In the genomic region with DNA sequence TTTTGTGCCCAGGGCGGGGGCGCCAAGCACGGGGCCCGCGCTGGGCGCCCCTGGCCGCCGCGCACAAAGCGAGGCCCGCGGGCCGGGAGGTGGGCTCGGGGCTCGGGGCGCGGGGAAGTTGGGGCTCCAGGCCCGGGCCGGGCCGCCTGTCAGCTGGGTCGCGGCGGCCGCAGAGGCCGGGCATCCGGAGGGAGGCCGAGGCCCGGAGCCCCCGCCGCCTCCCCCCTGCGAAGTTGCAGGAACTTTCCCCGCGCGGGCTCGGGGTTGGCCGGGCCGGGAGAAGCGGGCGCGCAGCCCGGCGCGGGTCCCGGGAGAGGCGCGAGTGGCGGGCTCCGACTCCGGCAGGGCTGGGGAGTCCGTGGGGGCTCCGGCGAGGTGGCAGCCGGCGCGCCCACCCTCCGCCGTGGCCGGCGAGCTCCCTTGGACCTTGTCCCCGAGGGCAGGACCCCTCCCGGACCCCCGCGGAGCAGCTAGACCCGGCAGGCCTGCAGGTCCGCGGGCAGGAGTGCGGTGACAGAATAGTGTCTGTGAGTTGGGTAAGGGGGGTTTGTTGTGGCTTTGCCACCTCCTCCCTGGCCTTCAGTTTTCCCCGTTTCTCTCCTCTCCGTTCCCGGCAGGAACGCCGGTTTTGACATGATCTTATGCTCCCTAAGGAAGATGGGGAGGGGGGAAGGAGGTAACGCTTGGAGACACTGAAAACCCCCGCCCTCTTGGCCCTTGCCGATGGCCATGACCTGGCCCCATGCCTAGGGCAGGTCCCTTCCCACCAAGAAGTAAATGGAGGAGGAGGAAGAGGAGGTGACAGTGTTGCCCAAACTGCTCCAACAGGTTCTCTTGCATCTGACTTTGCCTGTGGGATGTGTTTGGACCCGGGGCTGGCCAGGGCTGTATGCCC, we compare ENCODE assay signal across 8 cellular contexts. TPM values are rescaled to one million over a fixed set of nuclear protein-coding genes. Genes with fewer than 3 reads are reported as not detected.
DNase-seq lines count a peak whose midpoint lies in the region; ATAC-seq and TF ChIP-seq lines count a peak whose summit lies in the region.

No MANE protein-coding gene starts in this region.

- H2BK5ac ChIP-seq in trophoblast cell (ENCODE audit: low read depth, low read length, poor library complexity), result peak overlapping the region; percentile 13

- peak overlapping the region; percentile 74 for H3K9ac ChIP-seq in trophoblast cell (ENCODE audit: low read length)

- peak overlapping the region; percentile 30 for H2BK120ac ChIP-seq in trophoblast cell (ENCODE audit: insufficient read depth, low read length, poor library complexity)

- peaks cover 37% of the 10 kb centered on the region for H3K4me1 Mint-ChIP-seq in activated CD4-positive, alpha-beta T cell treated with anti-CD3 and anti-CD28 coated beads for 36 hours
- H3K4me1 Mint-ChIP-seq in activated T-helper 2 cell treated with anti-CD3 and anti-CD28 coated beads, Interferon-gamma antibody, Interleukin-2, Interleukin-4, amounts not matched to agents 10 μg/mL and 5 μg/mL and 100 μg/mL, durations not matched to agents 14 hours and 24 hours and 36 hours (ENCODE audit: low read depth), result peaks cover 25% of the 10 kb centered on the region
- H3K4me1 Mint-ChIP-seq in glutamatergic neuron (ENCODE audit: low read depth, unreplicated experiment), result peaks cover 14% of the 10 kb centered on the region

- H3K9me3 Mint-ChIP-seq in activated CD4-positive, alpha-beta T cell treated with anti-CD3 and anti-CD28 coated beads for 36 hours (ENCODE audit: low read depth), result no peaks in the 10 kb centered on the region
- H3K9me3 Mint-ChIP-seq in activated T-helper 2 cell treated with anti-CD3 and anti-CD28 coated beads, Interferon-gamma antibody, Interleukin-2, Interleukin-4, amounts not matched to agents 10 μg/mL and 5 μg/mL and 100 μg/mL, durations not matched to agents 14 hours and 24 hours and 36 hours, result no peaks in the 10 kb centered on the region
- H3K9me3 Mint-ChIP-seq in glutamatergic neuron (ENCODE audit: unreplicated experiment), result peaks cover 8% of the 10 kb centered on the region

- POLR2A ChIA-PET in activated CD4-positive, alpha-beta T cell treated with anti-CD3 and anti-CD28 coated beads for 36 hours (lab: Charles Lee), result interaction anchor here (0.6 kb wide), 1 partner anchor 605 kb away, joined by 3 read pairs; no protein-coding TSS in a partner anchor

- no peak for TF ChIP-seq CTCF in glutamatergic neuron (IDR thresholded peaks at IDR 0.05; ENCODE audit: partially characterized antibody, unreplicated experiment)

- H3K36me3 Mint-ChIP-seq in activated CD4-positive, alpha-beta T cell treated with anti-CD3 and anti-CD28 coated beads for 36 hours (ENCODE audit: low read depth), result no peaks in the 10 kb centered on the region
- peaks cover 12% of the 10 kb centered on the region for H3K36me3 Mint-ChIP-seq in activated T-helper 2 cell treated with anti-CD3 and anti-CD28 coated beads, Interferon-gamma antibody, Interleukin-2, Interleukin-4, amounts not matched to agents 10 μg/mL and 5 μg/mL and 100 μg/mL, durations not matched to agents 14 hours and 24 hours and 36 hours (ENCODE audit: low read depth)
- H3K36me3 Mint-ChIP-seq in glutamatergic neuron (ENCODE audit: unreplicated experiment), result no peaks in the 10 kb centered on the region

- peak; percentile 37 for DNase-seq in activated CD4-positive, alpha-beta T cell treated with anti-CD3 and anti-CD28 coated beads for 36 hours
- no peak for DNase-seq in activated CD4-positive, alpha-beta T cell treated with anti-CD3 and anti-CD28 coated beads for 1 hour
- DNase-seq in HK-2 (ENCODE audit: unreplicated experiment) (peak; percentile 32), glutamatergic neuron (no peak), trophoblast cell (peak; percentile 67 to 78), COLO829 (ENCODE audit: low spot score) (no peak), HuH-7 (ENCODE audit: low spot score) (no peak)
- DNase-seq in activated T-helper 2 cell treated with anti-CD3 and anti-CD28 coated beads, Interferon-gamma antibody, Interleukin-2, Interleukin-4, amounts not matched to agents 10 μg/mL and 5 μg/mL and 100 μg/mL, durations not matched to agents 14 hours and 24 hours and 36 hours (ENCODE audit: low spot score), result no peak

- H4K12ac ChIP-seq in trophoblast cell (ENCODE audit: low read depth, low read length), result peak overlapping the region; percentile 37

- H3K27ac ChIP-seq in trophoblast cell (ENCODE audit: low read depth, low read length), result no peak overlapping the region

- H3K79me1 ChIP-seq in trophoblast cell (ENCODE audit: low read length), result peaks cover 16% of the 10 kb centered on the region

- WGBS in trophoblast cell (ENCODE audit: extremely low coverage, insufficient coverage, insufficient read length), result no CpG with 5 or more reads among the region's 76 CpGs

- peak overlapping the region; percentile 85 for H3K27ac Mint-ChIP-seq in activated CD4-positive, alpha-beta T cell treated with anti-CD3 and anti-CD28 coated beads for 36 hours
- peak overlapping the region; percentile 80 for H3K27ac Mint-ChIP-seq in activated T-helper 2 cell treated with anti-CD3 and anti-CD28 coated beads, Interferon-gamma antibody, Interleukin-2, Interleukin-4, amounts not matched to agents 10 μg/mL and 5 μg/mL and 100 μg/mL, durations not matched to agents 14 hours and 24 hours and 36 hours
- peak overlapping the region; percentile 59 for H3K27ac Mint-ChIP-seq in glutamatergic neuron (ENCODE audit: unreplicated experiment)

- H3K79me2 ChIP-seq in trophoblast cell (ENCODE audit: control insufficient read depth, insufficient read depth, low read length, poor library complexity), result peaks cover 23% of the 10 kb centered on the region

- peak overlapping the region; percentile 75 for H3K4me3 ChIP-seq in trophoblast cell (ENCODE audit: low read depth, low read length)

- H2BK12ac ChIP-seq in trophoblast cell (ENCODE audit: low read length), result no peak overlapping the region

- peak overlapping the region; percentile 97 for H3K4me2 ChIP-seq in trophoblast cell (ENCODE audit: low read length)

- intact Hi-C loops in activated CD4-positive, alpha-beta T cell treated with anti-CD3 and anti-CD28 coated beads for 36 hours (cut with DNase I, micrococcal nuclease), result loop anchor here in 1 of 2 experiments (5.0 to 10.0 kb wide), 2 partner anchors 1148 to 1460 kb away; a partner anchor contains a TSS
- intact Hi-C loops in activated T-helper 2 cell treated with anti-CD3 and anti-CD28 coated beads, Interferon-gamma antibody, Interleukin-2, Interleukin-4, amounts not matched to agents 10 μg/mL and 5 μg/mL and 100 μg/mL, durations not matched to agents 14 hours and 24 hours and 36 hours (cut with micrococcal nuclease), result loop anchor here (10.0 kb wide), 1 partner anchor 588 kb away; no protein-coding TSS in a partner anchor

- H3K36me3 ChIP-seq in trophoblast cell (ENCODE audit: control insufficient read depth in 1 of 2, insufficient read depth in 2 of 2, low read length in 2 of 2), result peaks cover 0 to 2% of the 10 kb centered on the region in 2 experiments

- H2AK5ac ChIP-seq in trophoblast cell (ENCODE audit: low read length), result no peak overlapping the region

- H3K27me3 ChIP-seq in trophoblast cell (ENCODE audit: insufficient read depth, low read length), result no peaks in the 10 kb centered on the region

- no peaks in the 10 kb centered on the region for H3K27me3 Mint-ChIP-seq in activated CD4-positive, alpha-beta T cell treated with anti-CD3 and anti-CD28 coated beads for 36 hours
- no peaks in the 10 kb centered on the region for H3K27me3 Mint-ChIP-seq in activated T-helper 2 cell treated with anti-CD3 and anti-CD28 coated beads, Interferon-gamma antibody, Interleukin-2, Interleukin-4, amounts not matched to agents 10 μg/mL and 5 μg/mL and 100 μg/mL, durations not matched to agents 14 hours and 24 hours and 36 hours (ENCODE audit: low read depth)
- peaks cover 3% of the 10 kb centered on the region for H3K27me3 Mint-ChIP-seq in glutamatergic neuron (ENCODE audit: unreplicated experiment)

- peak; percentile 9 for ATAC-seq in activated CD4-positive, alpha-beta T cell treated with anti-CD3 and anti-CD28 coated beads for 36 hours

- H3K14ac ChIP-seq in trophoblast cell (ENCODE audit: low read length), result peak overlapping the region; percentile 61

- peak overlapping the region; percentile 8 for H2AFZ ChIP-seq in trophoblast cell (ENCODE audit: insufficient read depth, low read length, poor library complexity)

- H3K23ac ChIP-seq in trophoblast cell (ENCODE audit: low read length), result peak overlapping the region; percentile 11

- peak overlapping the region; percentile 93 for H3K18ac ChIP-seq in trophoblast cell (ENCODE audit: low read length)

- no peaks in the 10 kb centered on the region for H3K9me3 ChIP-seq in trophoblast cell (ENCODE audit: insufficient read depth, low read depth, low read length)

- CTCF ChIA-PET in activated CD4-positive, alpha-beta T cell treated with anti-CD3 and anti-CD28 coated beads for 36 hours (lab: Charles Lee), result interaction anchor here (0.7 kb wide), 1 partner anchor 1009 kb away, joined by 4 read pairs; no protein-coding TSS in a partner anchor

- peaks cover 24 to 29% of the 10 kb centered on the region in 2 experiments for H3K4me1 ChIP-seq in trophoblast cell (ENCODE audit: control insufficient read depth in 1 of 2, insufficient read depth in 2 of 2, low read length in 2 of 2)

- H4K91ac ChIP-seq in trophoblast cell (ENCODE audit: low read depth, low read length), result peak overlapping the region; percentile 70

- H3K4ac ChIP-seq in trophoblast cell (ENCODE audit: low read depth, low read length), result peak overlapping the region; percentile 49

- H3K4me3 Mint-ChIP-seq in activated CD4-positive, alpha-beta T cell treated with anti-CD3 and anti-CD28 coated beads for 36 hours, result peak overlapping the region; percentile 82
- H3K4me3 Mint-ChIP-seq in activated T-helper 2 cell treated with anti-CD3 and anti-CD28 coated beads, Interferon-gamma antibody, Interleukin-2, Interleukin-4, amounts not matched to agents 10 μg/mL and 5 μg/mL and 100 μg/mL, durations not matched to agents 14 hours and 24 hours and 36 hours (ENCODE audit: low read depth), result peak overlapping the region; percentile 86
- peak overlapping the region; percentile 88 for H3K4me3 Mint-ChIP-seq in glutamatergic neuron (ENCODE audit: unreplicated experiment)

- peak overlapping the region; percentile 70 for H4K8ac ChIP-seq in trophoblast cell (ENCODE audit: low read depth, low read length)

RNA-seq across cellular contexts. Expression of a gene that starts 0.9 kb away (rescaled TPM):
- total RNA-seq in activated CD4-positive, alpha-beta T cell treated with anti-CD3 and anti-CD28 coated beads for 36 hours, result 10 to 100 TPM; 16.0 to 16.5 TPM
- 24.6 and 24.8 TPM in 2 replicates for total RNA-seq in activated T-helper 2 cell treated with anti-CD3 and anti-CD28 coated beads, Interferon-gamma antibody, Interleukin-2, Interleukin-4, amounts not matched to agents 10 μg/mL and 5 μg/mL and 100 μg/mL, durations not matched to agents 14 hours and 24 hours and 36 hours
- total RNA-seq in glutamatergic neuron (ENCODE audit: unreplicated experiment), result 22.9 TPM
- polyA plus RNA-seq in trophoblast cell (2013), result 12.6 and 12.7 TPM in 2 replicates

Comparison
In these comparisons a context has a peak if more than half of its experiments do, and no peak if none do; other contexts are left out.
1. DNase-seq: peak in activated CD4-positive, alpha-beta T cell treated with anti-CD3 and anti-CD28 coated beads for 36 hours (single experiment), HK-2 (single experiment) and trophoblast cell (2 of 2); none in activated CD4-positive, alpha-beta T cell treated with anti-CD3 and anti-CD28 coated beads for 1 hour (single experiment), activated T-helper 2 cell treated with anti-CD3 and anti-CD28 coated beads, Interferon-gamma antibody, Interleukin-2, Interleukin-4, amounts not matched to agents 10 μg/mL and 5 μg/mL and 100 μg/mL, durations not matched to agents 14 hours and 24 hours and 36 hours (single experiment), glutamatergic neuron (single experiment), COLO829 (single experiment) and HuH-7 (single experiment).
2. Peak in every context shown above with its lines, with median percentiles within 50 percentile points of each other: H3K27ac Mint-ChIP-seq and H3K4me3 Mint-ChIP-seq.